In the genomic region with DNA sequence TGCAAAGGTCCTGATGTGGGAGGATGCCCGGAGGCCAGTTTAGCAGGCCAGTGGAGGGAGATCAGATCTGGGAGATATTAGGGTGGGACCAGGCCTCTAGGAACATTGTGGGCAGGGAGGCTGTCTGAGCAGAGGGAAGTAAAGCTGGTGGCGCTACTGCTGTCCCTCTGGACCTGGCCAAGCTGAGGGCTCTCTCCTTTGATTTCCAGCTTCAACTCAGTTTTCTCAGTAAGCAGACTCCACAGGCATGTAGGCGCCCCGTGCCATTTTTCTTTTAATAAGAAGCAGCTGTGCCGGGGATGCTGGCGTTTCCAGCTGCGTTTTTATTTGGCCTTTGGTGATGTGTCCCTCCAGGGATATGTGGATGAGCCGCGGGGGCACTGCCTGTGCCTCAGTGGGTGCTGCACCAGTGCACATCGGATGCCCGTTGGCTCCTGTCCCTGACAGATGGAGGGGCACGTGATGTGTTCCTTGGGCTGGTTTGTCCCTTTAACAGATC, we compare ENCODE assay signal across 16 cellular contexts. TPM values are rescaled to one million over a fixed set of nuclear protein-coding genes. Genes with fewer than 3 reads are reported as not detected.
A peak's percentile ranks its signal among the peaks of the same experiment; 100 is the strongest.
DNase-seq lines count a peak whose midpoint lies in the region; ATAC-seq, FAIRE-seq and TF ChIP-seq lines count a peak whose summit lies in the region.
"Had no signal": no experiment of that assay in that cellular context is flagged by ENCODE, and none has a peak within 500 bp of the region (broad histone marks: within the 10 kb centered on the region; RNA-seq: fewer than 3 reads in every experiment).

No MANE protein-coding gene starts in this region.

- no peak for TF ChIP-seq POLR2A in gastrocnemius medialis (IDR thresholded peaks at IDR 0.05)

- no peak for ATAC-seq in naive thymus-derived CD4-positive, alpha-beta T cell
- ATAC-seq in gastrocnemius medialis: no peak
- ATAC-seq in HG02885 (IDR thresholded peaks at IDR 0.05; ENCODE audit: poor library complexity, unreplicated experiment): no peak
- ATAC-seq: esophagus mucosa had no signal

- H3K4me1 Mint-ChIP-seq in chondrocyte (ENCODE audit: low read depth): peaks cover 28% of the 10 kb centered on the region
- H3K4me1 Mint-ChIP-seq in naive thymus-derived CD4-positive, alpha-beta T cell: peaks cover 41 to 90% (median 65%) of the 10 kb centered on the region in 7 donors

- intact Hi-C loops in naive thymus-derived CD4-positive, alpha-beta T cell (cut with micrococcal nuclease): no loop called here
- intact Hi-C loops in gastrocnemius medialis (cut with DNase I; ENCODE audit: low total_unique reads): no loop called here

- POLR2A ChIA-PET in AG04449 (lab: Yijun Ruan, JAX): interaction anchor here (0.7 kb wide), 1 partner anchor 35 kb away, joined by 3 read pairs; no protein-coding TSS in a partner anchor
- POLR2A ChIA-PET in naive thymus-derived CD4-positive, alpha-beta T cell (lab: Charles Lee): interaction anchor here (0.6 kb wide), 1 partner anchor 49 kb away, joined by 3 read pairs; no protein-coding TSS in a partner anchor

- H3K27me3 Mint-ChIP-seq in chondrocyte (ENCODE audit: low read depth): no peaks in the 10 kb centered on the region
- H3K27me3 Mint-ChIP-seq in naive thymus-derived CD4-positive, alpha-beta T cell: no peaks in the 10 kb centered on the region
- H3K27me3 Mint-ChIP-seq: activated CD4-positive, alpha-beta T cell treated with anti-CD3 and anti-CD28 coated beads, Interleukin-2, amount 10 ng/mL, durations not matched to agents 24 days and 14 days; CD4-positive, alpha-beta T cell had no signal

- H3K4me1 ChIP-seq in naive thymus-derived CD4-positive, alpha-beta T cell (ENCODE audit: control insufficient read depth in 2 of 2, insufficient read depth in 2 of 2, low read length in 2 of 2): peaks cover 19 to 28% of the 10 kb centered on the region in 2 donors
- H3K4me1 ChIP-seq in gastrocnemius medialis: peaks cover 28 to 48% of the 10 kb centered on the region in 2 donors
- H3K4me1 ChIP-seq: breast epithelium had no signal

- DNase-seq in AG04449 (ENCODE audit: low read depth, low spot score): no peak
- peak; percentile 25 for DNase-seq in EL
- no peak for DNase-seq in chondrocyte (ENCODE audit: low spot score)
- DNase-seq in naive thymus-derived CD4-positive, alpha-beta T cell: no peak
- no peak for DNase-seq in HUDEP-2 (lab: John Stamatoyannopoulos, UW; ENCODE audit: unreplicated experiment in 76 of 76)
- no peak for DNase-seq in urothelium cell line (ENCODE audit: low spot score)
- no peak for DNase-seq in gastrocnemius medialis
- DNase-seq: activated CD4-positive, alpha-beta T cell treated with anti-CD3 and anti-CD28 coated beads, Interleukin-2, amount 10 ng/mL, durations not matched to agents 24 days and 14 days; CD4-positive, alpha-beta T cell; stimulated activated CD4-positive, alpha-beta T cell treated with anti-CD3 and anti-CD28 coated beads, Interleukin-12 subunit alpha, Interleukin-12 subunit beta, amount 100 ng/mL, for 4 hours had no signal

- no peaks in the 10 kb centered on the region for H3K9me3 Mint-ChIP-seq in chondrocyte (ENCODE audit: low read depth)
- no peaks in the 10 kb centered on the region for H3K9me3 Mint-ChIP-seq in naive thymus-derived CD4-positive, alpha-beta T cell
- H3K9me3 Mint-ChIP-seq: activated CD4-positive, alpha-beta T cell treated with anti-CD3 and anti-CD28 coated beads, Interleukin-2, amount 10 ng/mL, durations not matched to agents 24 days and 14 days; CD4-positive, alpha-beta T cell; neural crest cell; T-helper 1 cell treated with Interleukin-12 subunit alpha and Interleukin-12 subunit beta and Interleukin-4 antibody, amounts not matched to agents 30 μg/mL and 1 μg/mL, for 36 hours had no signal

- no peaks in the 10 kb centered on the region for H3K9me3 ChIP-seq in naive thymus-derived CD4-positive, alpha-beta T cell (ENCODE audit: control insufficient read depth in 2 of 3, low read length in 3 of 3)
- H3K9me3 ChIP-seq in gastrocnemius medialis: no peaks in the 10 kb centered on the region
- H3K9me3 ChIP-seq: breast epithelium had no signal

- H3K4me3 ChIP-seq in AG04449 (ENCODE audit: low read depth, low read length) (0 out of 2 replicates have a peak overlapping the region, but pooled peaks have one; percentile 12), gastrocnemius medialis (no peak overlapping the region)
- H3K4me3 ChIP-seq in naive thymus-derived CD4-positive, alpha-beta T cell (ENCODE audit: low read length): no peak overlapping the region

- FAIRE-seq in urothelium cell line (lab: Jason Lieb, UNC): no peak

- no peak overlapping the region for H3K4me3 Mint-ChIP-seq in chondrocyte (ENCODE audit: unreplicated experiment)
- H3K4me3 Mint-ChIP-seq in naive thymus-derived CD4-positive, alpha-beta T cell: no peak overlapping the region
- H3K4me3 Mint-ChIP-seq: activated CD4-positive, alpha-beta T cell treated with anti-CD3 and anti-CD28 coated beads, Interleukin-2, amount 10 ng/mL, durations not matched to agents 24 days and 14 days; CD4-positive, alpha-beta T cell; neural crest cell; T-helper 1 cell treated with Interleukin-12 subunit alpha and Interleukin-12 subunit beta and Interleukin-4 antibody, amounts not matched to agents 30 μg/mL and 1 μg/mL, for 36 hours had no signal

- peak overlapping the region; percentile 38 for H3K27ac Mint-ChIP-seq in chondrocyte (ENCODE audit: unreplicated experiment)
- peak overlapping the region in 5 of 9 donors; percentile 21 to 77 (median 32) for H3K27ac Mint-ChIP-seq in naive thymus-derived CD4-positive, alpha-beta T cell
- H3K27ac Mint-ChIP-seq: activated CD4-positive, alpha-beta T cell treated with anti-CD3 and anti-CD28 coated beads, Interleukin-2, amount 10 ng/mL, durations not matched to agents 24 days and 14 days; T-helper 1 cell treated with Interleukin-12 subunit alpha and Interleukin-12 subunit beta and Interleukin-4 antibody, amounts not matched to agents 30 μg/mL and 1 μg/mL, for 36 hours had no signal

- H3K36me3 ChIP-seq in naive thymus-derived CD4-positive, alpha-beta T cell (ENCODE audit: control insufficient read depth in 2 of 3, insufficient read depth in 3 of 3, low read length in 3 of 3): peaks cover 0 to 21% (median 0%) of the 10 kb centered on the region in 3 experiments
- H3K36me3 ChIP-seq in gastrocnemius medialis: no peaks in the 10 kb centered on the region
- H3K36me3 ChIP-seq: breast epithelium had no signal

- TF ChIP-seq CTCF in AG04449 (IDR thresholded peaks at IDR 0.05; ENCODE audit: insufficient read depth, low read length, missing control alignments) (no peak), chondrocyte (IDR thresholded peaks at IDR 0.05) (peak; percentile 37), gastrocnemius medialis (IDR thresholded peaks at IDR 0.05 in 4 of 5, conservative IDR thresholded peaks at IDR 0.05 in 1 of 5) (no peak)

- H3K27me3 ChIP-seq in naive thymus-derived CD4-positive, alpha-beta T cell (ENCODE audit: control insufficient read depth in 2 of 2, insufficient read depth in 2 of 2, low read length in 2 of 2): no peaks in the 10 kb centered on the region
- no peaks in the 10 kb centered on the region for H3K27me3 ChIP-seq in gastrocnemius medialis
- H3K27me3 ChIP-seq: breast epithelium had no signal

- peaks cover 1% of the 10 kb centered on the region for H3K36me3 Mint-ChIP-seq in chondrocyte (ENCODE audit: low read depth)
- H3K36me3 Mint-ChIP-seq in naive thymus-derived CD4-positive, alpha-beta T cell: peaks cover 4 to 28% (median 15%) of the 10 kb centered on the region in 5 donors

- CTCF ChIA-PET in AG04449 (lab: Yijun Ruan, JAX): interaction anchor here (0.8 to 1.6 kb wide), 2 partner anchors 134 to 140 kb away, joined by 3 to 5 read pairs; no protein-coding TSS in a partner anchor
- CTCF ChIA-PET in naive thymus-derived CD4-positive, alpha-beta T cell (lab: Charles Lee): interaction anchor here (0.6 to 1.4 kb wide), 2 partner anchors 23 to 142 kb away, joined by 3 to 4 read pairs; partner anchors contain the start of gene QTRT1

- in situ Hi-C loops in gastrocnemius medialis (cut with MboI; ENCODE audit: low sequenced_read_pairs in 4 of 4): no loop called here

- H3K27ac ChIP-seq in naive thymus-derived CD4-positive, alpha-beta T cell (ENCODE audit: low read depth, low read length): no peak overlapping the region
- H3K27ac ChIP-seq in gastrocnemius medialis: peak overlapping the region in 2 of 4 donors; percentile 29 to 72
- H3K27ac ChIP-seq: HL-60 had no signal

RNA-seq across cellular contexts. Expression of gene DNM2, which starts 6.7 kb away (rescaled TPM):
- total RNA-seq in chondrocyte: 106 to 125 TPM (median 116 TPM) in 3 replicates
- 100 to 1,000 TPM; 238 to 340 (median 269) TPM for total RNA-seq in naive thymus-derived CD4-positive, alpha-beta T cell
- 100 to 1,000 TPM in 1 of 2 donors, 10 to 100 TPM in 1; 49.1 to 111 TPM for polyA plus RNA-seq in naive thymus-derived CD4-positive, alpha-beta T cell
- total RNA-seq in gastrocnemius medialis: 100 to 1,000 TPM in 3 of 4 donors, 10 to 100 TPM in 1; 76.2 to 131 (median 108) TPM

RNA-seq across cellular contexts. Expression of gene QTRT1, which starts 23.4 kb away (rescaled TPM):
- total RNA-seq in chondrocyte: 28.2 to 50.2 TPM (median 33.7 TPM) in 3 replicates
- total RNA-seq in naive thymus-derived CD4-positive, alpha-beta T cell: 10 to 100 TPM; 36.1 to 63.4 (median 54.9) TPM
- polyA plus RNA-seq in naive thymus-derived CD4-positive, alpha-beta T cell: 10 to 100 TPM; 38.0 to 41.8 TPM
- 10 to 100 TPM in 3 of 4 donors, 1 to 10 TPM in 1; 9.5 to 25.7 (median 15.4) TPM for total RNA-seq in gastrocnemius medialis
